Comparison of ENCODE assay signal across 1 cellular context in the genomic region with DNA sequence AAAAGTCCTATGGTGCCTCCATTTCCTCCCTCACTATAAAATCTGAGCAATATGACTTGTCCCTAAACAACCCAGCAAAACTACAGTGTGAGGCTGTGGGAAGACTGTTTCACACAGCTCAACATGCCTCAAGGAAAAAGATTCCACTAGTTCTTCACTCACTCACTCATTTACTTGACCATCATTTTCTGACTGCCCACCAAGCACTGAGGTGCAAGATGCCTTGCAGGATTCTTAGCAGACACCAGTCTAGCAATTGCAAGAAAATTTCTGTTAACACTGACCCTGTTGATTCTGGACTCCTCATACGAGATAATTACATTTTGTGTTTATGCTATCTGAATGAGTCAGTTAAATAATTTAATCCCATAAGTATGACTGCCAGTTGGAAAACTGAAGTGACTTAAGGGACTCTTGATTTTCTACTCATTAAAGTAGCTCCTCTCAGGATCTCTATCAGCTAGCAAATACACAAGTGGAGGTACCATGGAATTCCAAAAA.
TF ChIP-seq lines count a peak whose summit lies in the region.

No MANE protein-coding gene starts in this region.

TF ChIP-seq in IMR-90, 13 proteins besides CTCF, POLR2A, EP300 and RAD21:
- TF ChIP-seq MAZ (IDR thresholded peaks at IDR 0.05; ENCODE audit: borderline replicate concordance, low read depth, low read length) = no peak
- TF ChIP-seq BHLHE40 (IDR thresholded peaks at IDR 0.05; ENCODE audit: low read depth, low read length) = peak; percentile 41
- TF ChIP-seq CEBPB (IDR thresholded peaks at IDR 0.05; ENCODE audit: low read depth, low read length) = no peak
